ENCODE assay signal across 19 cellular contexts in the genomic region with DNA sequence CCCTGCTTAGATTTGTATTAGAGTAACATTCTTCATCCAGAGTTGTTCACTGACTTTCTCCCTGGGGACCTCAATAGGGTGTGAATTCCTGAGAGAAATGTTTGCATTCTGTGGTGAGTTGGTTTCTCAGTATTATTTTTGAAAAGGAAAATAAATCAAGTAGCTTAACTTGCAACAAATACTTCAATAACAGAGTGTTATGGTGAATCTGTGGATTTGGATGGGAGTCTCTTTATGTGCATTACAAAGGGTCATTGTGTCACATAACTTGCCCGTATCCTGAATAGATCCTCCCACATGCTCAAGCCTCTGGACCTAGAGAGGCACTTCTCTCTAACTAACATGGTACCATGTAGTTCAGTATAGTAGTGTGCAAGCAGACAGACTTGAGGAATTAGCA.
A peak's percentile ranks its signal among the peaks of the same experiment; 100 is the strongest.
DNase-seq lines count a peak whose midpoint lies in the region; ATAC-seq and TF ChIP-seq lines count a peak whose summit lies in the region.
"Had no signal": no experiment of that assay in that cellular context is flagged by ENCODE, and none has a peak within 500 bp of the region (broad histone marks: within the 10 kb centered on the region; RNA-seq: fewer than 3 reads in every experiment).

No MANE protein-coding gene starts in this region.

- peak overlapping the region; percentile 45 for H3K4me3 Mint-ChIP-seq in osteocyte (ENCODE audit: unreplicated experiment)
- H3K4me3 Mint-ChIP-seq: activated CD8-positive, alpha-beta T cell treated with anti-CD3 and anti-CD28 coated beads, Interleukin-2, amount 10 ng/mL, durations not matched to agents 7 days and 5 days; stimulated activated naive CD8-positive, alpha-beta T cell treated with anti-CD3 and anti-CD28 coated beads, Interleukin-15, amount 100 ng/mL, for 72 hours had no signal

- ATAC-seq in GM21515 (IDR thresholded peaks at IDR 0.05; ENCODE audit: unreplicated experiment) (no peak), HG03469 (IDR thresholded peaks at IDR 0.05; ENCODE audit: unreplicated experiment) (no peak)
- ATAC-seq: activated CD8-positive, alpha-beta T cell treated with anti-CD3 and anti-CD28 coated beads, Interleukin-2, amount 10 ng/mL, durations not matched to agents 7 days and 5 days; HCT116; K562; stimulated activated naive CD8-positive, alpha-beta T cell treated with anti-CD3 and anti-CD28 coated beads, Interleukin-15, amount 100 ng/mL, for 72 hours had no signal

- H3K36me3 Mint-ChIP-seq in osteocyte (ENCODE audit: unreplicated experiment) = peaks cover 15% of the 10 kb centered on the region

- H3K4me1 Mint-ChIP-seq in osteocyte (ENCODE audit: unreplicated experiment) = peaks cover 98% of the 10 kb centered on the region

- H3K4me3 ChIP-seq in fibroblast of mammary gland (ENCODE audit: control insufficient read depth, low read depth, low read length) = no peak overlapping the region
- H3K4me3 ChIP-seq: K562, lung had no signal

- H3K27ac ChIP-seq in VCaP = peak overlapping the region; percentile 51
- H3K27ac ChIP-seq: epithelial cell of prostate, neutrophil had no signal

- no peaks in the 10 kb centered on the region for H3K27me3 Mint-ChIP-seq in osteocyte (ENCODE audit: unreplicated experiment)

- H3K27ac Mint-ChIP-seq in osteocyte (ENCODE audit: unreplicated experiment) = peak overlapping the region; percentile 98
- H3K27ac Mint-ChIP-seq: activated CD8-positive, alpha-beta T cell treated with anti-CD3 and anti-CD28 coated beads, Interleukin-2, amount 10 ng/mL, durations not matched to agents 7 days and 5 days; stimulated activated naive CD8-positive, alpha-beta T cell treated with anti-CD3 and anti-CD28 coated beads, Interleukin-15, amount 100 ng/mL, for 72 hours had no signal

- TF ChIP-seq CTCF in VCaP (conservative IDR thresholded peaks at IDR 0.05) (no peak), fibroblast of mammary gland (conservative IDR thresholded peaks at IDR 0.05; ENCODE audit: control insufficient read depth, insufficient read depth, low read depth, low read length) (no peak), osteocyte (IDR thresholded peaks at IDR 0.05) (no peak)

- peak; percentile 56 for DNase-seq in EL
- DNase-seq in fibroblast of mammary gland (ENCODE audit: low read depth) = peak; percentile 57
- DNase-seq in osteocyte (ENCODE audit: extremely low spot score, unreplicated experiment) = no peak
- DNase-seq in stimulated activated CD4-positive, alpha-beta T cell treated with anti-CD3 and anti-CD28 coated beads, Interleukin-2, amount 100 ng/mL, for 48 hours = no peak
- no peak for DNase-seq in cerebellar nuclear complex (lab: John Stamatoyannopoulos, UW)
- DNase-seq: activated CD8-positive, alpha-beta T cell treated with anti-CD3 and anti-CD28 coated beads, Interleukin-2, amount 10 ng/mL, durations not matched to agents 7 days and 5 days; DMS79 treated with DMSO at 0.1 percent for 48 hours; NCI-H1105; SIG-M5; small intestine; stimulated activated naive CD8-positive, alpha-beta T cell treated with anti-CD3 and anti-CD28 coated beads, Interleukin-15, amount 100 ng/mL, for 72 hours had no signal

- no peaks in the 10 kb centered on the region for H3K9me3 Mint-ChIP-seq in osteocyte (ENCODE audit: unreplicated experiment)
- H3K9me3 Mint-ChIP-seq: stimulated activated naive CD8-positive, alpha-beta T cell treated with anti-CD3 and anti-CD28 coated beads, Interleukin-15, amount 100 ng/mL, for 72 hours had no signal

Comparison
In these comparisons a context has a peak if more than half of its experiments do, and no peak if none do; other contexts are left out.
1. DNase-seq: peak in EL (single experiment) and fibroblast of mammary gland (single experiment); none in osteocyte (single experiment), stimulated activated CD4-positive, alpha-beta T cell treated with anti-CD3 and anti-CD28 coated beads, Interleukin-2, amount 100 ng/mL, for 48 hours (0 of 2) and cerebellar nuclear complex (0 of 2).